Comparison of ENCODE assay signal across 8 cellular contexts in the genomic region with DNA sequence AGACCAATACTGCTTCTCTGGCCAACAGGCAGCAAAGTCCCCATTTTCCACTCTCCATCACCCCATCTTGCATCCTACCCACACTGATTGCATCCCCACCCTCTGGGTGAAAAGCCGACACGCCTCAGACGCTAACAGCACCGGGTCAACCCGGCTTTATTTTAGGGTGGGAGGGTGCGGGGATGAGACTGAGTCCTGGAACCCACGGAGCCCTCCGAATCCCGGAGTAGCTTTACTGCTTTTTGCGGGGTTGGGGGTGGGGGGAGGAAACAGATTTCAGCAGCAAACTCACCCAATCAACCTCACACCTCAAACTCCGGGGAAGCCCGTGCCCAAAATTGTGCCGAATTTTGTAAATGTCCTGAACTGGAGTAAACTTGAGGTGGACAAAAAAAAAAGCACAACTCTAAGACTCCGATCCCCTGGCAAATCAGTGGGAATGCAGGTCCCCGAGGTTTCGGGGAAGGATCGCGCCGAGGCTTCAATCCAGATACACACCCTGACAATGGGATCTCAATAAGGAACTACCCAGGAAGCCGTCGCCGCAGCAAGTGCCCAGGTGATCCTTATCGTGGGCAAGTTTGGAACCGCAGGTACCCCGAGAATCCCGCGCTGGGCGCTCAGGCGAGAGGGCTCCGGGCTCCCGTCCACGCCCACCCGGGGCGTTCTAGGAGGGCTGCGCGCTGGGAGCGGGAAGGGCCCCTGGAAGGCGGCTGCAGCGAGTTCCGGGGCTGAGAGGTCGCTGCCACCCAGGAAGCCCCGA. TPM values are rescaled to one million over a fixed set of nuclear protein-coding genes. Genes with fewer than 3 reads are reported as not detected.
A peak's percentile ranks its signal among the peaks of the same experiment; 100 is the strongest.
DNase-seq lines count a peak whose midpoint lies in the region; ATAC-seq and TF ChIP-seq lines count a peak whose summit lies in the region.

No MANE protein-coding gene starts in this region.

- DNase-seq in HFFc6 (no peak), activated T-helper 1 cell treated with Interleukin-2 at 50 U/mL for 16 hours (ENCODE audit: low read depth) (peak; percentile 3), right atrium auricular region (ENCODE audit: low spot score) (peak; percentile 59), mesenteric fat pad (ENCODE audit: low spot score) (no peak), kidney tubule cell (ENCODE audit: low spot score) (no peak)

- H3K9ac ChIP-seq in BLaER1 treated with 17β-estradiol and CSF1 and Interleukin-3, amounts not matched to agents 10 nM and 100 nM = peak overlapping the region; percentile 70 to 90 (median 83)
- peak overlapping the region; percentile 67 for H3K9ac ChIP-seq in skeletal muscle satellite cell (ENCODE audit: low read depth, low read length)

- H3K27me3 Mint-ChIP-seq in HFFc6 (ENCODE audit: insufficient read depth) = peaks cover 4% of the 10 kb centered on the region; the same call in 1 of the 2 replicates

- no peak for TF ChIP-seq CTCF in HFFc6 (IDR thresholded peaks at IDR 0.05)
- TF ChIP-seq CTCF in right atrium auricular region (IDR thresholded peaks at IDR 0.05) = no peak

- no peaks in the 10 kb centered on the region for H3K9me3 ChIP-seq in BLaER1 treated with 17β-estradiol and CSF1 and Interleukin-3, amounts not matched to agents 10 nM and 100 nM (replicated peaks in 1 of 11)
- H3K9me3 ChIP-seq in right atrium auricular region (no peaks in the 10 kb centered on the region), skeletal muscle satellite cell (replicated peaks; ENCODE audit: low read length) (no peaks in the 10 kb centered on the region)

- no peak for ATAC-seq in HG03565 (IDR thresholded peaks at IDR 0.05; ENCODE audit: unreplicated experiment)

- H3K27me3 ChIP-seq in BLaER1 treated with 17β-estradiol and CSF1 and Interleukin-3, amounts not matched to agents 10 nM and 100 nM = peaks cover 0 to 27% (median 19%) of the 10 kb centered on the region in 11 experiments; a peak in 15 of 22 replicates
- H3K27me3 ChIP-seq in right atrium auricular region = no peaks in the 10 kb centered on the region
- H3K27me3 ChIP-seq in skeletal muscle satellite cell (ENCODE audit: control insufficient read depth, insufficient read depth, low read length) = peaks cover 14% of the 10 kb centered on the region

- peak overlapping the region; percentile 71 to 98 (median 90) for H3K4me3 ChIP-seq in BLaER1 treated with 17β-estradiol and CSF1 and Interleukin-3, amounts not matched to agents 10 nM and 100 nM
- H3K4me3 ChIP-seq in right atrium auricular region = peak overlapping the region; percentile 70 to 75
- peak overlapping the region; percentile 93 for H3K4me3 ChIP-seq in skeletal muscle satellite cell (ENCODE audit: low read length)

- H4K20me1 ChIP-seq in BLaER1 treated with 17β-estradiol and CSF1 and Interleukin-3, amounts not matched to agents 10 nM and 100 nM = peaks cover 0 to 52% (median 10%) of the 10 kb centered on the region in 11 experiments; a peak in 9 of 22 replicates

- no peaks in the 10 kb centered on the region for H3K36me3 Mint-ChIP-seq in HFFc6 (ENCODE audit: low read depth)

- H3K4me2 ChIP-seq in BLaER1 treated with 17β-estradiol and CSF1 and Interleukin-3, amounts not matched to agents 10 nM and 100 nM = peak overlapping the region; percentile 77 to 100 (median 92)
- peak overlapping the region; percentile 100 for H3K4me2 ChIP-seq in skeletal muscle satellite cell (ENCODE audit: low read length)

- H3K36me3 ChIP-seq in BLaER1 treated with 17β-estradiol and CSF1 and Interleukin-3, amounts not matched to agents 10 nM and 100 nM = peaks cover 0 to 30% (median 0%) of the 10 kb centered on the region in 11 experiments; a peak in 5 of 22 replicates
- H3K36me3 ChIP-seq in right atrium auricular region (no peaks in the 10 kb centered on the region), skeletal muscle satellite cell (ENCODE audit: insufficient read depth, low read length) (no peaks in the 10 kb centered on the region)

- peaks cover 12 to 44% (median 21%) of the 10 kb centered on the region in 10 experiments; a peak in 19 of 20 replicates for H3K4me1 ChIP-seq in BLaER1 treated with 17β-estradiol and CSF1 and Interleukin-3, amounts not matched to agents 10 nM and 100 nM
- H3K4me1 ChIP-seq in right atrium auricular region (peaks cover 0 to 11% of the 10 kb centered on the region in 2 donors), skeletal muscle satellite cell (ENCODE audit: control insufficient read depth, insufficient read depth, low read length) (peaks cover 8% of the 10 kb centered on the region)

- peak overlapping the region; percentile 43 to 86 (median 80) for H3K27ac ChIP-seq in BLaER1 treated with 17β-estradiol and CSF1 and Interleukin-3, amounts not matched to agents 10 nM and 100 nM
- H3K27ac ChIP-seq in right atrium auricular region = peak overlapping the region; percentile 75 to 81

- peak overlapping the region; percentile 80 for H3K4me3 Mint-ChIP-seq in HFFc6

- no peaks in the 10 kb centered on the region for H3K9me3 Mint-ChIP-seq in HFFc6

- no peak overlapping the region for H3K27ac Mint-ChIP-seq in HFFc6

- peaks cover 15% of the 10 kb centered on the region for H3K4me1 Mint-ChIP-seq in HFFc6 (ENCODE audit: low read depth)

RNA-seq across cellular contexts. Expression of a gene that starts 1.1 kb away (rescaled TPM):
- under 1 TPM; 0.20 to 0.45 (median 0.31) TPM for total RNA-seq in HFFc6 (2021; fragmentation: NEBNext Ultra II Directional; extraction: Animal tissue kit (Norgen Biotek cat#: 25700))
- total RNA-seq in right atrium auricular region (1 to 10 TPM; 2.4 to 3.8 TPM), mesenteric fat pad (10.4 TPM)
- 1.3 and 2.0 TPM in 2 replicates for total RNA-seq in skeletal muscle satellite cell (2012; rRNA removed)

Comparison
In these comparisons a context has a peak if more than half of its experiments do, and no peak if none do; other contexts are left out.
1. DNase-seq: peak in activated T-helper 1 cell treated with Interleukin-2 at 50 U/mL for 16 hours (single experiment) and right atrium auricular region (single experiment); none in HFFc6 (single experiment), mesenteric fat pad (single experiment) and kidney tubule cell (single experiment).
2. Peak in every context shown above with its lines, with median percentiles within 50 percentile points of each other: H3K4me3 ChIP-seq.